In the genomic region with DNA sequence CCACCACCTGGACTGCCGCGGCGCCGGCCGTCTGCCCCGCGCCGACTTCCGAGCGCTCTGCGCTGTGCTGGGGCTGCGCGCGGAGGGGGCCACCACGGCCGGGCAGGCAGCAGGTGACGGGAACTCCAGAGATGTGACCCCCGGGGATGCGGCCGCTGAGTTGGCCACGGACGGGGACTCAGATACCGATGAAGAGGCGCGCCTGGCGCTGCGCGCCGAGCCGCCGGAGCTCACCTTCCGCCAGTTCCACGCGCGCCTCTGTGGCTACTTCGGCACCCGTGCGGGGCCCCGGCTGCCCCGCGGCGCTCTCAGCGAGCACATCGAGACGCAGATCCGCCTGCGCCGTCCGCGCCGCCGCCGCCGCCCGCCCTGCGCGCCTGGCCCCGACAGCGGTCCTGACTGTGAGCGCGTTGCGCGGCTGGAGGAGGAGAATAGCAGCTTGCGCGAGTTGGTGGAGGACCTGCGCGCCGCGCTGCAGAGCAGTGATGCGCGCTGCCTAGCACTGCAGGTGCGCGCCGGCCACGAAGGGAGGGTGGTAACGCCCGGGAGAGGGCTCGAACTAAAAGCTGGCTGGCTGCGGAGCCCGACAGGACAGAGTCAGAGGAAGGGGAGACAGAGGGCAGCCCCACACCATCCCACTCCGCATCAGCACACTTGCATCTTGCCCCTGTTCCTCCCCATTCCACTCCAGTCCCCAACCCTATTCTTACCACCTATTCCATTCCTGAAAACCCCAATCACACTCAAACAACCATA, we compare ENCODE assay signal across 8 cellular contexts.
DNase-seq lines count a peak whose midpoint lies in the region; ATAC-seq and TF ChIP-seq lines count a peak whose summit lies in the region.

No MANE protein-coding gene starts in this region.

- peak overlapping the region; percentile 68 for H3K4me3 Mint-ChIP-seq in activated naive CD4-positive, alpha-beta T cell treated with anti-CD3 and anti-CD28 coated beads, Interleukin-2, amount 50 U/mL, for 24 hours
- peak overlapping the region; percentile 69 to 85 for H3K4me3 Mint-ChIP-seq in stimulated activated naive CD8-positive, alpha-beta T cell treated with anti-CD3 and anti-CD28 coated beads, Interleukin-15, amount 100 ng/mL, for 72 hours

- peak; percentile 74 for ATAC-seq in stimulated activated naive CD8-positive, alpha-beta T cell treated with anti-CD3 and anti-CD28 coated beads, Interleukin-15, amount 100 ng/mL, for 72 hours

- H3K27ac Mint-ChIP-seq in activated naive CD4-positive, alpha-beta T cell treated with anti-CD3 and anti-CD28 coated beads, Interleukin-2, amount 50 U/mL, for 24 hours: peak overlapping the region; percentile 59
- no peak overlapping the region for H3K27ac Mint-ChIP-seq in stimulated activated naive CD8-positive, alpha-beta T cell treated with anti-CD3 and anti-CD28 coated beads, Interleukin-15, amount 100 ng/mL, for 72 hours

- TF ChIP-seq CTCF in RWPE1 (conservative IDR thresholded peaks at IDR 0.05; ENCODE audit: low read depth): no peak

- H3K27me3 Mint-ChIP-seq in activated naive CD4-positive, alpha-beta T cell treated with anti-CD3 and anti-CD28 coated beads, Interleukin-2, amount 50 U/mL, for 24 hours: peaks cover 14% of the 10 kb centered on the region
- H3K27me3 Mint-ChIP-seq in stimulated activated naive CD8-positive, alpha-beta T cell treated with anti-CD3 and anti-CD28 coated beads, Interleukin-15, amount 100 ng/mL, for 72 hours: peaks cover 30% of the 10 kb centered on the region

- no peak overlapping the region for H3K27ac ChIP-seq in RWPE1

- POLR2A ChIA-PET in RWPE1 (lab: Yijun Ruan, JAX; ENCODE audit: low non-redundant PET): no interaction called here

- no peaks in the 10 kb centered on the region for H3K9me3 Mint-ChIP-seq in activated naive CD4-positive, alpha-beta T cell treated with anti-CD3 and anti-CD28 coated beads, Interleukin-2, amount 50 U/mL, for 24 hours
- H3K9me3 Mint-ChIP-seq in stimulated activated naive CD8-positive, alpha-beta T cell treated with anti-CD3 and anti-CD28 coated beads, Interleukin-15, amount 100 ng/mL, for 72 hours: no peaks in the 10 kb centered on the region

- CTCF ChIA-PET in RWPE1 (lab: Yijun Ruan, JAX): interaction anchor here (0.7 to 2.6 kb wide), 3 partner anchors 9 to 389 kb away, joined by 3 to 15 read pairs (median 3); a partner anchor contains a TSS

- DNase-seq in activated T-cell treated with anti-CD3 and anti-CD28 coated beads for 48 hours (ENCODE audit: low read depth) (peak; percentile 54), activated T-cell treated with anti-CD3 and anti-CD28 coated beads for 4 hours (no peak), left kidney (ENCODE audit: low read depth, low spot score) (peak; percentile 76), RWPE1 (ENCODE audit: low spot score) (no peak), CD1c-positive myeloid dendritic cell (ENCODE audit: extremely low spot score) (no peak), HPDE6-E6E7 (ENCODE audit: extremely low spot score) (no peak)
- DNase-seq in stimulated activated naive CD8-positive, alpha-beta T cell treated with anti-CD3 and anti-CD28 coated beads, Interleukin-15, amount 100 ng/mL, for 72 hours: peak; percentile 55 to 58

- peaks cover 2% of the 10 kb centered on the region for H3K36me3 Mint-ChIP-seq in activated naive CD4-positive, alpha-beta T cell treated with anti-CD3 and anti-CD28 coated beads, Interleukin-2, amount 50 U/mL, for 24 hours

- H3K4me1 Mint-ChIP-seq in activated naive CD4-positive, alpha-beta T cell treated with anti-CD3 and anti-CD28 coated beads, Interleukin-2, amount 50 U/mL, for 24 hours: peaks cover 44% of the 10 kb centered on the region
- peaks cover 51% of the 10 kb centered on the region for H3K4me1 Mint-ChIP-seq in stimulated activated naive CD8-positive, alpha-beta T cell treated with anti-CD3 and anti-CD28 coated beads, Interleukin-15, amount 100 ng/mL, for 72 hours

Comparison
In these comparisons a context has a peak if more than half of its experiments do, and no peak if none do; other contexts are left out.
1. DNase-seq: peak in activated T-cell treated with anti-CD3 and anti-CD28 coated beads for 48 hours (single experiment), left kidney (single experiment) and stimulated activated naive CD8-positive, alpha-beta T cell treated with anti-CD3 and anti-CD28 coated beads, Interleukin-15, amount 100 ng/mL, for 72 hours (2 of 2); none in activated T-cell treated with anti-CD3 and anti-CD28 coated beads for 4 hours (single experiment), RWPE1 (single experiment), CD1c-positive myeloid dendritic cell (single experiment) and HPDE6-E6E7 (single experiment).